ENCODE assay signal across 9 cellular contexts in the genomic region with DNA sequence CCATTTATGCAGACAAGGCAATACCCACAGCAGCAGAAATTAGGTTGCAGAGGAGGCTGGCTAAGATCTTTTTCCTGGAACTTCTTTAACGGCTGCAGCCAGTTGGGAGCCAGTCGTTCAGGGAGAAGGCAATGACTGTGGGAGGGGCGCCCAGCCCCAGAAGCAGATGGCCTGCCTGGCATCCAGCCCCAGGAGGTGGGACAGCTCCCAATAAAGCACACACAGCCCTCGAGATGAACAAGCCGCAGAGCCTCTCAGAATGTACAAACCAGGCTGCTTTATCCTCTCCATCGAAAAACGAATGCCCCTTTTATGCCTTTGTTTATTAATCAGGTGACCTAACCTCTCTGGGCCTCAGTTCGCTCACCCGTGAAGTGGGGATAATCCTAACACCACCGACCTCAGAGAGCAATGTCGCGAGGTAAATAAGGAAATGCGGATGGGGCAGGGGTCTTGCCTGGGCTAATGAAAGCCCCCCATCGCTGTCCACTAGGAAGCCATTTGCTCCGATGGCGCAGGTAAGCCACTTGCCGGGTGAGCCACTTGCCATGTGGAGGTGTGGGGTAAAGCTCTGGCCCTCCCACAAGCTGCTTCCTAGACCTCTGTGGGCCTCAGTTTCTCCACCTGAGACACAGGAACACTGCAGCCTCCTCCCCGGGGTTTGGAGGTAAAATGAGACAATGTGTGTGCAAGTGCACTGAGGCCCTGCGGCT. TPM values are rescaled to one million over a fixed set of nuclear protein-coding genes. Genes with fewer than 3 reads are reported as not detected.
DNase-seq lines count a peak whose midpoint lies in the region; ATAC-seq and TF ChIP-seq lines count a peak whose summit lies in the region.
"Had no signal": no experiment of that assay in that cellular context is flagged by ENCODE, and none has a peak within 500 bp of the region (broad histone marks: within the 10 kb centered on the region; RNA-seq: fewer than 3 reads in every experiment).

No MANE protein-coding gene starts in this region.

- H3K4me1 ChIP-seq in A673 (ENCODE audit: insufficient read depth, low read length, poor library complexity, severe bottlenecking), result no peaks in the 10 kb centered on the region
- H3K4me1 ChIP-seq in mucosa of stomach (ENCODE audit: control insufficient read depth, insufficient read depth, low read length), result peaks cover 59% of the 10 kb centered on the region

- peaks cover 72% of the 10 kb centered on the region for H3K4me1 Mint-ChIP-seq in nephron progenitor cell

- peaks cover 13% of the 10 kb centered on the region for H3K27me3 Mint-ChIP-seq in nephron progenitor cell (ENCODE audit: low read depth, poor library complexity)

- H3K27me3 ChIP-seq in A673 (replicated peaks; ENCODE audit: insufficient read depth, low read depth, low read length, poor library complexity) (no peaks in the 10 kb centered on the region), dorsolateral prefrontal cortex (no peaks in the 10 kb centered on the region), mucosa of stomach (ENCODE audit: control insufficient read depth, insufficient read depth, low read length) (no peaks in the 10 kb centered on the region)

- TF ChIP-seq CTCF in A673 (conservative IDR thresholded peaks at IDR 0.05; ENCODE audit: low read depth, low read length) (no peak), dorsolateral prefrontal cortex (IDR thresholded peaks at IDR 0.05 in 54 of 56, conservative IDR thresholded peaks at IDR 0.05 in 2 of 56; ENCODE audit: low read depth in 1 of 56, partially characterized antibody in 56 of 56) (no peak), nephron progenitor cell (IDR thresholded peaks at IDR 0.05) (no peak)

- BruUV-seq in A673 (replicated peaks; lab: Mats Ljungman, UMichigan), result no TSS peak

- POLR2A ChIA-PET in A673 (lab: Charles Lee; ENCODE audit: low non-redundant PET), result no interaction called here

- CTCF ChIA-PET in A673 (lab: Charles Lee), result no interaction called here

- H3K27ac Mint-ChIP-seq in nephron progenitor cell, result no peak overlapping the region

- no peak overlapping the region for H3K27ac ChIP-seq in A673 (ENCODE audit: low read depth, low read length, poor library complexity, severe bottlenecking)
- peak overlapping the region in 58 of 59 donors; percentile 46 to 96 (median 86) for H3K27ac ChIP-seq in dorsolateral prefrontal cortex

- H3K4me3 Mint-ChIP-seq in nephron progenitor cell, result no peak overlapping the region

- DNase-seq in A673 (ENCODE audit: low spot score), result peak; percentile 46
- DNase-seq in NCI-H2029 treated with DMSO at 0.1 percent for 48 hours (lab: John Stamatoyannopoulos, UW), result peak; percentile 91
- peak; percentile 69 to 97 (median 86) for DNase-seq in dorsolateral prefrontal cortex
- no peak for DNase-seq in nephron progenitor cell
- DNase-seq in NCI-H526 treated with DMSO at 0.1 percent for 48 hours (lab: John Stamatoyannopoulos, UW), result no peak
- DNase-seq: activated naive CD4-positive, alpha-beta T cell treated with Interleukin-2 at 50 U/mL for 16 hours had no signal

- intact Hi-C loops in A673 (cut with micrococcal nuclease; ENCODE audit: unreplicated experiment) (no loop called here), dorsolateral prefrontal cortex (cut with DNase I) (loop anchor here in 1 of 2 donors (5.0 to 10.0 kb wide), 2 partner anchors 36 to 128 kb away; a partner anchor contains a TSS)

- H3K9ac ChIP-seq in mucosa of stomach (ENCODE audit: low read length), result peak overlapping the region; percentile 26

- no peaks in the 10 kb centered on the region for H3K9me3 Mint-ChIP-seq in nephron progenitor cell

- H3K9me3 ChIP-seq in A673 (ENCODE audit: low read depth, low read length, poor library complexity, severe bottlenecking), result no peaks in the 10 kb centered on the region
- no peaks in the 10 kb centered on the region for H3K9me3 ChIP-seq in mucosa of stomach (ENCODE audit: control insufficient read depth, low read length)

- H3K4me3 ChIP-seq in A673 (ENCODE audit: low read depth, low read length, poor library complexity, severe bottlenecking), result no peak overlapping the region
- peak overlapping the region in 12 of 59 donors; percentile 2 to 31 (median 16) for H3K4me3 ChIP-seq in dorsolateral prefrontal cortex
- H3K4me3 ChIP-seq in mucosa of stomach (ENCODE audit: low read length), result no peak overlapping the region

- no peaks in the 10 kb centered on the region for H3K36me3 ChIP-seq in A673 (ENCODE audit: insufficient read depth, low read length, poor library complexity, severe bottlenecking)
- H3K36me3 ChIP-seq in mucosa of stomach (ENCODE audit: control insufficient read depth, insufficient read depth, low read length), result no peaks in the 10 kb centered on the region

- no peaks in the 10 kb centered on the region for H3K36me3 Mint-ChIP-seq in nephron progenitor cell (ENCODE audit: low read depth)

- ATAC-seq in HG02938 (IDR thresholded peaks at IDR 0.05; ENCODE audit: unreplicated experiment) (no peak), GM21381 (IDR thresholded peaks at IDR 0.05; ENCODE audit: unreplicated experiment) (no peak)

RNA-seq across cellular contexts. Expression of a gene that starts 35.8 kb away (rescaled TPM):
- total RNA-seq in A673 (2021) (0.39 and 0.90 TPM in 2 replicates), dorsolateral prefrontal cortex (100 to 1,000 TPM in 117 of 120 experiments, 10 to 100 TPM in 3; 73.9 to 334 (median 144) TPM)

Comparison
In these comparisons a context has a peak if more than half of its experiments do, and no peak if none do; other contexts are left out.
1. DNase-seq: peak in A673 (single experiment), NCI-H2029 treated with DMSO at 0.1 percent for 48 hours (single experiment) and dorsolateral prefrontal cortex (10 of 10); none in nephron progenitor cell (single experiment) and NCI-H526 treated with DMSO at 0.1 percent for 48 hours (single experiment).
2. RNA of a gene that starts 35.8 kb away (total RNA-seq): 73.9 to 334 TPM in dorsolateral prefrontal cortex; 0.39 to 0.90 TPM in A673; every median in the first group is over 10 times any median in the second.